ENCODE assay signal across 10 cellular contexts in the genomic region with DNA sequence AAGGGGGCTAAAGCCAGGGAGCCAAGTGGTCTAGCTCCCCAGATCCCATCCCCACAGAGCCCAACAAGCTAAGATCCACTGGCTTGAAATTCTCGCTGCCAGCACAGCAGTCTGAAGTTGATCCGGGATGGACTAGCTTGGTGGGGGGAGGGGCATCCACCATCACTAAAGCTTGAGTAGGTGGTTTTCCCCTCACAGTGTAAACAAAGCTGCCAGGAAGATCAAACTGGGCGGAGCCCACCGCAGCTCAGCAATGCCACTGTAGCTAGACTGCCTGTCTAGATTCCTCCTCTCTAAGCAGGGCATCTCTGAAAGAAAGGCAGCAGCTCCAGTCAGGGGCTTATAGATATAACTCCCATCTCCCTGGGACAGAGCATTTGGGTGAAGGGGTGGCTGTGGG. TPM values are rescaled to one million over a fixed set of nuclear protein-coding genes. Genes with fewer than 3 reads are reported as not detected.
A peak's percentile ranks its signal among the peaks of the same experiment; 100 is the strongest.
DNase-seq lines count a peak whose midpoint lies in the region; ATAC-seq, FAIRE-seq and TF ChIP-seq lines count a peak whose summit lies in the region.
"Not testable (repeated sequence)": the region's sequence is repeated elsewhere in the genome, so short reads cannot be mapped to it uniquely, and the experiment has no call there.
"Had no signal": no experiment of that assay in that cellular context is flagged by ENCODE, and none has a peak within 500 bp of the region (broad histone marks: within the 10 kb centered on the region; RNA-seq: fewer than 3 reads in every experiment).

No MANE protein-coding gene starts in this region.

- TF ChIP-seq POLR2A in IMR-90 (IDR thresholded peaks at IDR 0.05; ENCODE audit: low read depth, low read length) = not testable (repeated sequence)

- dilution Hi-C loops in IMR-90 (cut with HindIII; ENCODE audit: low sequenced_read_pairs, unreplicated experiment) = not testable (repeated sequence)

- H2AFZ ChIP-seq in IMR-90 (replicated peaks; ENCODE audit: low read length, poor library complexity); astrocyte (ENCODE audit: low read depth, low read length): not testable (repeated sequence)

- H3K9me3 ChIP-seq in IMR-90 (ENCODE audit: control insufficient read depth, insufficient read depth, low read length); T-helper 17 cell (ENCODE audit: control insufficient read depth, low read length, poor library complexity, severe bottlenecking); astrocyte (ENCODE audit: insufficient read depth, low read depth, low read length): not testable (repeated sequence)

- H4K91ac ChIP-seq in IMR-90 (ENCODE audit: insufficient read depth, low read depth, low read length) = not testable (repeated sequence)

- POLR2A ChIA-PET in IMR-90 (lab: Charles Lee; ENCODE audit: unreplicated experiment) = not testable (repeated sequence)

- H3K36me3 ChIP-seq in IMR-90 (ENCODE audit: control insufficient read depth, insufficient read depth, low read length); astrocyte (ENCODE audit: insufficient read depth, low read length): not testable (repeated sequence)

- H3K27ac ChIP-seq in IMR-90 (ENCODE audit: insufficient read depth, low read length); astrocyte (ENCODE audit: low read depth, low read length): not testable (repeated sequence)

- not testable (repeated sequence) for TF ChIP-seq CTCF in IMR-90 (conservative IDR thresholded peaks at IDR 0.05; ENCODE audit: low read depth, low read length); astrocyte (IDR thresholded peaks at IDR 0.05; ENCODE audit: insufficient read depth, low read depth, low read length)

- 0 out of 2 replicates have a peak overlapping the region, but pooled peaks have one; percentile 24 for H3K4ac ChIP-seq in IMR-90 (ENCODE audit: low read depth, low read length)

- H3K23ac ChIP-seq in IMR-90 (ENCODE audit: low read depth, low read length) = not testable (repeated sequence)

- H3K9ac ChIP-seq in IMR-90 (ENCODE audit: low read depth, low read length); astrocyte (ENCODE audit: low read length): not testable (repeated sequence)

- CTCF ChIA-PET in IMR-90 (lab: Yijun Ruan, JAX) = not testable (repeated sequence)

- H3K4me2 ChIP-seq in IMR-90 (ENCODE audit: low read depth, low read length) = not testable (repeated sequence)
- peak overlapping the region; percentile 14 for H3K4me2 ChIP-seq in astrocyte (ENCODE audit: low read length)

- DNase-seq in Caki2 (ENCODE audit: low read depth) = peak; percentile 16
- DNase-seq in IMR-90 = peak; percentile 33
- peak; percentile 58 for DNase-seq in NCI-H748 (lab: John Stamatoyannopoulos, UW; ENCODE audit: unreplicated experiment)
- peak in 2 of 3 donors; percentile 12 to 16 for DNase-seq in T-helper 17 cell
- peak; percentile 21 for DNase-seq in activated T-cell treated with anti-CD3 and anti-CD28 coated beads, Interleukin-2, amount 50 U/mL, for 1 hour
- DNase-seq in astrocyte (ENCODE audit: low read depth) = not testable (repeated sequence)
- DNase-seq in kidney tubule cell (ENCODE audit: low spot score) = peak; percentile 59
- peak; percentile 3 for DNase-seq in stimulated activated CD8-positive, alpha-beta memory T cell treated with anti-CD3 and anti-CD28 coated beads, Interleukin-15, amount 100 ng/mL, for 1 hour (ENCODE audit: low read depth)

- not testable (repeated sequence) for H3K14ac ChIP-seq in IMR-90 (replicated peaks; ENCODE audit: low read depth, low read length)

- H3K36me3 Mint-ChIP-seq in T-helper 17 cell (ENCODE audit: low read depth) = not testable (repeated sequence)
- peaks cover 18% of the 10 kb centered on the region for H3K36me3 Mint-ChIP-seq in astrocyte (ENCODE audit: low read depth, unreplicated experiment)

- not testable (repeated sequence) for H3K18ac ChIP-seq in IMR-90 (ENCODE audit: low read depth, low read length)

- peak overlapping the region; percentile 15 for H3K4me3 Mint-ChIP-seq in T-helper 17 cell
- not testable (repeated sequence) for H3K4me3 Mint-ChIP-seq in astrocyte (ENCODE audit: unreplicated experiment)

- H3K27me3 ChIP-seq in IMR-90 (ENCODE audit: control insufficient read depth, insufficient read depth, low read length); astrocyte (ENCODE audit: insufficient read depth, low read length): not testable (repeated sequence)

- no CpG with 5 or more reads among the region's 4 CpGs for WGBS in IMR-90 (ENCODE audit: extremely low coverage in 2 of 2, insufficient read length in 1 of 2), 2 experiments

- not testable (repeated sequence) for H2BK5ac ChIP-seq in IMR-90 (ENCODE audit: low read depth, low read length, poor library complexity, severe bottlenecking)

- not testable (repeated sequence) for H3K9me3 Mint-ChIP-seq in astrocyte (ENCODE audit: unreplicated experiment)

- H2AK9ac ChIP-seq in IMR-90 (replicated peaks; ENCODE audit: low read depth, low read length, poor library complexity) = not testable (repeated sequence)

- in situ Hi-C loops in Caki2 (cut with HindIII; ENCODE audit: low pct_unique_long_range_greater_than_20kb, low sequenced_read_pairs); IMR-90 (cut with MboI; ENCODE audit: low sequenced_read_pairs): not testable (repeated sequence)

- not testable (repeated sequence) for H3K4me3 ChIP-seq in IMR-90 (ENCODE audit: insufficient read depth, low read depth, low read length); astrocyte (ENCODE audit: insufficient read depth, low read depth, low read length)

- H3K79me1 ChIP-seq in IMR-90 (ENCODE audit: low read depth in 1 of 2, low read length in 2 of 2) = peaks cover 13 to 43% of the 10 kb centered on the region in 2 experiments

- H3K56ac ChIP-seq in IMR-90 (ENCODE audit: extremely low read depth, insufficient read depth, low read length) = not testable (repeated sequence)

- not testable (repeated sequence) for H2BK120ac ChIP-seq in IMR-90 (ENCODE audit: low read depth, low read length)

- H4K8ac ChIP-seq in IMR-90 (ENCODE audit: low read depth in 2 of 2, low read length in 2 of 2) = not testable (repeated sequence)

- not testable (repeated sequence) for H3K4me1 Mint-ChIP-seq in T-helper 17 cell
- H3K4me1 Mint-ChIP-seq in astrocyte (ENCODE audit: low read depth, unreplicated experiment) = peaks cover 75% of the 10 kb centered on the region

- not testable (repeated sequence) for ATAC-seq in IMR-90 (ENCODE audit: low read depth)
- ATAC-seq in T-helper 17 cell = peak; percentile 72

- BruUV-seq in IMR-90 (replicated peaks; lab: Mats Ljungman, UMichigan) = not testable (repeated sequence)

- H2AK5ac ChIP-seq in IMR-90 (ENCODE audit: low read depth, low read length) = not testable (repeated sequence)

- not testable (repeated sequence) for H4K20me1 ChIP-seq in IMR-90 (ENCODE audit: insufficient read depth, low read length)
- H4K20me1 ChIP-seq in astrocyte (ENCODE audit: insufficient read depth, low read length) = peaks cover 35% of the 10 kb centered on the region

- H2BK15ac ChIP-seq in IMR-90 (ENCODE audit: low read depth, low read length) = not testable (repeated sequence)

- FAIRE-seq in astrocyte (lab: Jason Lieb, UNC) = not testable (repeated sequence)

- TF ChIP-seq RAD21 in IMR-90 (IDR thresholded peaks at IDR 0.05; ENCODE audit: low read length) = not testable (repeated sequence)

- peaks cover 12% of the 10 kb centered on the region for H3K4me1 ChIP-seq in IMR-90 (ENCODE audit: control insufficient read depth, insufficient read depth, low read length)
- H3K4me1 ChIP-seq in astrocyte (ENCODE audit: insufficient read depth, low read length) = peaks cover 29% of the 10 kb centered on the region

- peak overlapping the region; percentile 57 for H3K27ac Mint-ChIP-seq in T-helper 17 cell
- not testable (repeated sequence) for H3K27ac Mint-ChIP-seq in astrocyte (ENCODE audit: unreplicated experiment)

- not testable (repeated sequence) for H3K27me3 Mint-ChIP-seq in T-helper 17 cell; astrocyte (ENCODE audit: low read depth, unreplicated experiment)

- not testable (repeated sequence) for H2BK20ac ChIP-seq in IMR-90 (ENCODE audit: low read depth, low read length)

- not testable (repeated sequence) for H3K9me1 ChIP-seq in IMR-90 (ENCODE audit: insufficient read depth, low read length)

- intact Hi-C loops in IMR-90 (cut with micrococcal nuclease) = not testable (repeated sequence)

- peaks cover 82% of the 10 kb centered on the region for H3K79me2 ChIP-seq in astrocyte (ENCODE audit: insufficient read depth, low read length)

- not testable (repeated sequence) for H4K5ac ChIP-seq in IMR-90 (ENCODE audit: low read depth, low read length)

RNA-seq across cellular contexts. Expression of gene ADAMTS12, which starts 32.6 kb away (rescaled TPM):
- not detected in 2 replicates for total RNA-seq in Caki2 (2014; rRNA removed; shearing (Covaris generic); ENCODE audit: low replicate concordance)
- 49.2 and 51.3 TPM in 2 replicates for total RNA-seq in IMR-90 (2012; rRNA removed)
- 24.3 and 27.3 TPM in 2 replicates for polyA plus RNA-seq in IMR-90 (2012; rRNA removed)
- 11.0 and 16.9 TPM in 2 replicates for polyA plus RNA-seq in IMR-90 (2012; cell fraction: cytosol; rRNA removed)
- polyA plus RNA-seq in IMR-90 (2012; cell fraction: nucleus; rRNA removed; ENCODE audit: low replicate concordance) = 11.0 and 24.1 TPM in 2 replicates
- total RNA-seq in T-helper 17 cell = not detected
- 143 and 156 TPM in 2 replicates for total RNA-seq in astrocyte
- total RNA-seq: natural killer cell, SK-MEL-5 had no signal

Comparison
In these comparisons a context has a peak if more than half of its experiments do, and no peak if none do; other contexts are left out.
1. RNA of gene ADAMTS12, which starts 32.6 kb away (total RNA-seq): 143 to 156 TPM in astrocyte and 49.2 to 51.3 TPM in IMR-90; not detected in T-helper 17 cell and not detected in Caki2; every median in the first group is over 10 times any median in the second.